ENCODE assay signal across 15 cellular contexts in genomic region chr7:100124301-100125229, GRCh38. TPM values are rescaled to one million over a fixed set of nuclear protein-coding genes. Genes with fewer than 3 reads are reported as not detected.
DNase-seq lines count a peak whose midpoint lies in the region; ATAC-seq lines count a peak whose summit lies in the region.
"Had no signal": no experiment of that assay in that cellular context is flagged by ENCODE, and none has a peak within 500 bp of the region (broad histone marks: within the 10 kb centered on the region; RNA-seq: fewer than 3 reads in every experiment).

No MANE protein-coding gene starts in this region.

- H3K9me3 Mint-ChIP-seq in activated CD8-positive, alpha-beta T cell treated with anti-CD3 and anti-CD28 coated beads, Interleukin-2, amount 10 ng/mL, durations not matched to agents 7 days and 5 days (ENCODE audit: insufficient read depth), result no peaks in the 10 kb centered on the region
- no peaks in the 10 kb centered on the region for H3K9me3 Mint-ChIP-seq in naive B cell

- H3K9me3 ChIP-seq in BLaER1 treated with 17β-estradiol and CSF1 and Interleukin-3, amounts not matched to agents 10 nM and 100 nM (replicated peaks in 1 of 11), result no peaks in the 10 kb centered on the region
- H3K9me3 ChIP-seq: gastrocnemius medialis, pancreas had no signal

- peaks cover 40% of the 10 kb centered on the region for H3K36me3 Mint-ChIP-seq in activated CD8-positive, alpha-beta T cell treated with anti-CD3 and anti-CD28 coated beads, Interleukin-2, amount 10 ng/mL, durations not matched to agents 7 days and 5 days (ENCODE audit: low read depth)
- H3K36me3 Mint-ChIP-seq in naive B cell, result no peaks in the 10 kb centered on the region

- peak overlapping the region; percentile 62 for H3K27ac Mint-ChIP-seq in activated CD8-positive, alpha-beta T cell treated with anti-CD3 and anti-CD28 coated beads, Interleukin-2, amount 10 ng/mL, durations not matched to agents 7 days and 5 days
- peak overlapping the region in 3 of 6 donors; percentile 5 to 89 (median 75) for H3K27ac Mint-ChIP-seq in naive B cell

- H3K27ac ChIP-seq in BLaER1 treated with 17β-estradiol and CSF1 and Interleukin-3, amounts not matched to agents 10 nM and 100 nM, result peak overlapping the region in 3 of 11 experiments; percentile 6 to 26 (median 26); a peak in 5 of 22 replicates
- H3K27ac ChIP-seq: pancreas had no signal

- no peaks in the 10 kb centered on the region for H3K27me3 Mint-ChIP-seq in activated CD8-positive, alpha-beta T cell treated with anti-CD3 and anti-CD28 coated beads, Interleukin-2, amount 10 ng/mL, durations not matched to agents 7 days and 5 days (ENCODE audit: low read depth)
- H3K27me3 Mint-ChIP-seq in naive B cell, result no peaks in the 10 kb centered on the region

- CTCF ChIA-PET in activated CD8-positive, alpha-beta T cell treated with anti-CD3 and anti-CD28 coated beads, Interleukin-2, amount 10 ng/mL, durations not matched to agents 7 days and 5 days (lab: Charles Lee), result interaction anchor here (0.9 to 1.3 kb wide), 3 partner anchors 8 to 220 kb away, joined by 3 to 4 read pairs (median 3); partner anchors contain the start of gene MCM7

- H3K4me3 Mint-ChIP-seq in activated CD8-positive, alpha-beta T cell treated with anti-CD3 and anti-CD28 coated beads, Interleukin-2, amount 10 ng/mL, durations not matched to agents 7 days and 5 days, result peak overlapping the region; percentile 98
- peak overlapping the region; percentile 19 to 100 (median 51) for H3K4me3 Mint-ChIP-seq in naive B cell

- peak overlapping the region in 1 of 11 experiments; percentile 2; a peak in 1 of 22 replicates for H3K9ac ChIP-seq in BLaER1 treated with 17β-estradiol and CSF1 and Interleukin-3, amounts not matched to agents 10 nM and 100 nM

- no peaks in the 10 kb centered on the region for H4K20me1 ChIP-seq in BLaER1 treated with 17β-estradiol and CSF1 and Interleukin-3, amounts not matched to agents 10 nM and 100 nM

- peaks cover 0 to 18% (median 6%) of the 10 kb centered on the region in 11 experiments; a peak in 10 of 22 replicates for H3K36me3 ChIP-seq in BLaER1 treated with 17β-estradiol and CSF1 and Interleukin-3, amounts not matched to agents 10 nM and 100 nM
- H3K36me3 ChIP-seq in H7 (replicated peaks; ENCODE audit: control insufficient read depth, insufficient read depth, low read length), result no peaks in the 10 kb centered on the region; the same call in none of the 2 replicates
- H3K36me3 ChIP-seq: gastrocnemius medialis, pancreas had no signal

- peaks cover 46 to 64% (median 57%) of the 10 kb centered on the region in 10 experiments for H3K4me1 ChIP-seq in BLaER1 treated with 17β-estradiol and CSF1 and Interleukin-3, amounts not matched to agents 10 nM and 100 nM

- DNase-seq in H7 (peak; percentile 14), naive B cell (no peak), NCI-H1092 (lab: John Stamatoyannopoulos, UW) (no peak), superior temporal gyrus (ENCODE audit: extremely low spot score) (no peak), SHP77 treated with DMSO at 0.1 percent for 48 hours (lab: John Stamatoyannopoulos, UW) (no peak)
- DNase-seq in activated CD8-positive, alpha-beta T cell treated with anti-CD3 and anti-CD28 coated beads, Interleukin-2, amount 10 ng/mL, durations not matched to agents 7 days and 5 days, result no peak
- DNase-seq in activated CD8-positive, alpha-beta memory T cell treated with anti-CD3 and anti-CD28 coated beads, Interleukin-2, amount 50 U/mL, for 48 hours, result no peak
- DNase-seq: activated gamma-delta T cell treated with Interleukin-2 at 50 U/mL for 16 hours, dermis blood vessel endothelial cell, gastrocnemius medialis, Kasumi-1, left cardiac atrium, OCI-M1, pancreas had no signal

- H3K4me2 ChIP-seq in BLaER1 treated with 17β-estradiol and CSF1 and Interleukin-3, amounts not matched to agents 10 nM and 100 nM, result peak overlapping the region; percentile 33 to 100 (median 99)

- ATAC-seq in activated CD8-positive, alpha-beta T cell treated with anti-CD3 and anti-CD28 coated beads, Interleukin-2, amount 10 ng/mL, durations not matched to agents 7 days and 5 days, result no peak
- no peak for ATAC-seq in naive B cell (ENCODE audit: low read depth in 2 of 2)
- ATAC-seq: gastrocnemius medialis, left cardiac atrium, pancreas had no signal

- peaks cover 51% of the 10 kb centered on the region for H3K4me1 Mint-ChIP-seq in activated CD8-positive, alpha-beta T cell treated with anti-CD3 and anti-CD28 coated beads, Interleukin-2, amount 10 ng/mL, durations not matched to agents 7 days and 5 days (ENCODE audit: low read depth)
- peaks cover 15 to 68% (median 56%) of the 10 kb centered on the region in 3 donors for H3K4me1 Mint-ChIP-seq in naive B cell

- POLR2A ChIA-PET in activated CD8-positive, alpha-beta T cell treated with anti-CD3 and anti-CD28 coated beads, Interleukin-2, amount 10 ng/mL, durations not matched to agents 7 days and 5 days (lab: Charles Lee), result interaction anchor here (0.7 to 3.6 kb wide), 5 partner anchors 23 to 305 kb away, joined by 3 to 52 read pairs (median 5); partner anchors contain the start of genes AP4M1, MCM7, MEPCE and ZCWPW1

- H3K4me3 ChIP-seq in BLaER1 treated with 17β-estradiol and CSF1 and Interleukin-3, amounts not matched to agents 10 nM and 100 nM, result 0 out of 20 replicates have a peak overlapping the region, but pooled peaks of 1 of the 10 experiments have one; percentile 17
- H3K4me3 ChIP-seq in H7 (ENCODE audit: insufficient read depth, low read depth, low read length), result no peak overlapping the region

- H3K27me3 ChIP-seq in BLaER1 treated with 17β-estradiol and CSF1 and Interleukin-3, amounts not matched to agents 10 nM and 100 nM, result peaks cover 4 to 24% (median 20%) of the 10 kb centered on the region in 11 experiments; a peak in 12 of 22 replicates
- peaks cover 13% of the 10 kb centered on the region for H3K27me3 ChIP-seq in H7 (ENCODE audit: control insufficient read depth, insufficient read depth, low read length)
- H3K27me3 ChIP-seq: gastrocnemius medialis, pancreas had no signal

RNA-seq across cellular contexts. Expression of gene MBLAC1, which starts 2.2 kb away (rescaled TPM):
- 1.1 and 3.5 TPM in 2 replicates for total RNA-seq in H7 (2014; rRNA removed; shearing (Covaris generic))
- total RNA-seq in activated CD8-positive, alpha-beta T cell treated with anti-CD3 and anti-CD28 coated beads, Interleukin-2, amount 10 ng/mL, durations not matched to agents 7 days and 5 days, result 1 to 10 TPM; 4.3 to 5.7 TPM
- 1 to 10 TPM; 1.7 to 4.2 (median 2.4) TPM for polyA plus RNA-seq in naive B cell (ENCODE audit: low read depth in 6 of 6)

RNA-seq across cellular contexts. Expression of gene CNPY4, which starts 5.1 kb away (rescaled TPM):
- 12.2 and 17.1 TPM in 2 replicates for total RNA-seq in H7 (2014; rRNA removed; shearing (Covaris generic))
- total RNA-seq in activated CD8-positive, alpha-beta T cell treated with anti-CD3 and anti-CD28 coated beads, Interleukin-2, amount 10 ng/mL, durations not matched to agents 7 days and 5 days, result 10 to 100 TPM; 32.4 to 35.5 TPM
- polyA plus RNA-seq in naive B cell (ENCODE audit: low read depth in 6 of 6), result 1 to 10 TPM in 5 of 6 donors, not detected in 1; 4.9 to 8.6 (median 5.8) TPM

RNA-seq across cellular contexts. Expression of gene TAF6, which starts 5.4 kb away (rescaled TPM):
- total RNA-seq in H7 (2014; rRNA removed; shearing (Covaris generic)), result 104 and 106 TPM in 2 replicates
- 10 to 100 TPM; 74.6 to 81.0 TPM for total RNA-seq in activated CD8-positive, alpha-beta T cell treated with anti-CD3 and anti-CD28 coated beads, Interleukin-2, amount 10 ng/mL, durations not matched to agents 7 days and 5 days
- 10 to 100 TPM; 16.8 to 32.2 (median 21.6) TPM for polyA plus RNA-seq in naive B cell (ENCODE audit: low read depth in 6 of 6)

RNA-seq across cellular contexts. Expression of gene AP4M1, which starts 23.1 kb away (rescaled TPM):
- total RNA-seq in H7 (2014; rRNA removed; shearing (Covaris generic)), result 15.1 and 23.3 TPM in 2 replicates
- 10 to 100 TPM; 10.8 to 13.0 TPM for total RNA-seq in activated CD8-positive, alpha-beta T cell treated with anti-CD3 and anti-CD28 coated beads, Interleukin-2, amount 10 ng/mL, durations not matched to agents 7 days and 5 days
- polyA plus RNA-seq in naive B cell (ENCODE audit: low read depth in 6 of 6), result 1 to 10 TPM; 3.3 to 6.8 (median 5.6) TPM

RNA-seq across cellular contexts. Expression of gene MCM7, which starts 23.4 kb away (rescaled TPM):
- 363 and 383 TPM in 2 replicates for total RNA-seq in H7 (2014; rRNA removed; shearing (Covaris generic))
- 100 to 1,000 TPM; 364 to 375 TPM for total RNA-seq in activated CD8-positive, alpha-beta T cell treated with anti-CD3 and anti-CD28 coated beads, Interleukin-2, amount 10 ng/mL, durations not matched to agents 7 days and 5 days
- 10 to 100 TPM; 39.0 to 59.9 (median 47.1) TPM for polyA plus RNA-seq in naive B cell (ENCODE audit: low read depth in 6 of 6)
